In genomic region chr5:5480481-5481111, GRCh38 we compare ENCODE assay signal across 15 cellular contexts. TPM values are rescaled to one million over a fixed set of nuclear protein-coding genes. Genes with fewer than 3 reads are reported as not detected.
DNase-seq lines count a peak whose midpoint lies in the region; ATAC-seq and TF ChIP-seq lines count a peak whose summit lies in the region.
"Had no signal": no experiment of that assay in that cellular context is flagged by ENCODE, and none has a peak within 500 bp of the region (broad histone marks: within the 10 kb centered on the region; RNA-seq: fewer than 3 reads in every experiment).

No MANE protein-coding gene starts in this region.

- H3K9me3 Mint-ChIP-seq in CD4-positive, CD25-positive, alpha-beta regulatory T cell = no peaks in the 10 kb centered on the region
- no peaks in the 10 kb centered on the region for H3K9me3 Mint-ChIP-seq in activated naive CD4-positive, alpha-beta T cell treated with anti-CD3 and anti-CD28 coated beads, Interleukin-2, amount 50 U/mL, for 72 hours
- H3K9me3 Mint-ChIP-seq in progenitor cell of endocrine pancreas (ENCODE audit: low read depth) (peaks cover 6% of the 10 kb centered on the region), Calu3 (ENCODE audit: low read depth, unreplicated experiment) (no peaks in the 10 kb centered on the region)

- no peaks in the 10 kb centered on the region for H3K27me3 ChIP-seq in CD4-positive, CD25-positive, alpha-beta regulatory T cell (ENCODE audit: control insufficient read depth, insufficient read depth, low read length)
- H3K27me3 ChIP-seq in MM.1S (replicated peaks; ENCODE audit: insufficient read depth, low read length) = no peaks in the 10 kb centered on the region

- peaks cover 23% of the 10 kb centered on the region for H3K36me3 ChIP-seq in CD4-positive, CD25-positive, alpha-beta regulatory T cell (ENCODE audit: control insufficient read depth, insufficient read depth, low read length)
- H3K36me3 ChIP-seq in MM.1S (replicated peaks; ENCODE audit: insufficient read depth, low read length) = no peaks in the 10 kb centered on the region

- H3K9ac ChIP-seq in MM.1S (ENCODE audit: low read length) = no peak overlapping the region

- peak overlapping the region; percentile 1 for H3K4me2 ChIP-seq in MM.1S (ENCODE audit: low read depth, low read length)

- H3F3A ChIP-seq in MM.1S (ENCODE audit: insufficient read depth, low read length) = peaks cover 4% of the 10 kb centered on the region; the same call in 1 of the 2 replicates

- CTCF ChIA-PET in Calu3 (lab: Charles Lee) = no interaction called here

- BruUV-seq in Calu3 (replicated peaks; lab: Mats Ljungman, UMichigan) = no TSS peak

- no peak overlapping the region for H2AFZ ChIP-seq in MM.1S (ENCODE audit: low read length)

- H3K9me2 ChIP-seq in MM.1S (replicated peaks; ENCODE audit: insufficient read depth, low read length) = no peaks in the 10 kb centered on the region

- peaks cover 14% of the 10 kb centered on the region for H3K4me1 ChIP-seq in CD4-positive, CD25-positive, alpha-beta regulatory T cell (ENCODE audit: control insufficient read depth, insufficient read depth, low read length, poor library complexity, severe bottlenecking)
- H3K4me1 ChIP-seq in MM.1S (ENCODE audit: low read length) = peaks cover 15% of the 10 kb centered on the region

- no peaks in the 10 kb centered on the region for H3K27me3 Mint-ChIP-seq in CD4-positive, CD25-positive, alpha-beta regulatory T cell
- no peaks in the 10 kb centered on the region for H3K27me3 Mint-ChIP-seq in progenitor cell of endocrine pancreas
- no peaks in the 10 kb centered on the region for H3K27me3 Mint-ChIP-seq in Calu3 (ENCODE audit: unreplicated experiment)

- peak in 1 of 3 donors; percentile 32 for DNase-seq in CD4-positive, CD25-positive, alpha-beta regulatory T cell
- DNase-seq in MM.1S = peak; percentile 15
- no peak for DNase-seq in activated naive CD4-positive, alpha-beta T cell treated with anti-CD3 and anti-CD28 coated beads, Interleukin-2, amount 50 U/mL, for 72 hours (ENCODE audit: low spot score in 2 of 2)
- no peak for DNase-seq in progenitor cell of endocrine pancreas (ENCODE audit: low spot score, unreplicated experiment)
- no peak for DNase-seq in Calu3
- DNase-seq in SKM-1 (lab: John Stamatoyannopoulos, UW; ENCODE audit: unreplicated experiment) = no peak
- DNase-seq: AML-193; GDM1; KBM-7; mesendoderm; NCI-H2081; posterior cingulate gyrus; stimulated activated CD4-positive, alpha-beta T cell treated with anti-CD3 and anti-CD28 coated beads, Interleukin-2, amount 100 ng/mL, for 24 hours had no signal

- peak overlapping the region in 2 of 4 donors; percentile 40 to 54 for H3K4me3 Mint-ChIP-seq in CD4-positive, CD25-positive, alpha-beta regulatory T cell
- H3K4me3 Mint-ChIP-seq in progenitor cell of endocrine pancreas (ENCODE audit: low read depth) (no peak overlapping the region), Calu3 (ENCODE audit: low read depth, unreplicated experiment) (no peak overlapping the region)

- no peaks in the 10 kb centered on the region for H3K9me3 ChIP-seq in CD4-positive, CD25-positive, alpha-beta regulatory T cell (ENCODE audit: control insufficient read depth in 2 of 2, low read length in 2 of 2)
- H3K9me3 ChIP-seq in MM.1S (replicated peaks; ENCODE audit: insufficient read depth, low read length) = no peaks in the 10 kb centered on the region

- H3K4me1 Mint-ChIP-seq in CD4-positive, CD25-positive, alpha-beta regulatory T cell = peaks cover 10 to 26% (median 13%) of the 10 kb centered on the region in 4 donors
- no peaks in the 10 kb centered on the region for H3K4me1 Mint-ChIP-seq in progenitor cell of endocrine pancreas (ENCODE audit: low read depth)
- no peaks in the 10 kb centered on the region for H3K4me1 Mint-ChIP-seq in Calu3 (ENCODE audit: low read depth, unreplicated experiment)

- no peak for TF ChIP-seq CTCF in MM.1S (IDR thresholded peaks at IDR 0.05; ENCODE audit: low read length)
- no peak for TF ChIP-seq CTCF in progenitor cell of endocrine pancreas (IDR thresholded peaks at IDR 0.05; ENCODE audit: unreplicated experiment)
- TF ChIP-seq CTCF in Calu3 (IDR thresholded peaks at IDR 0.05; ENCODE audit: unreplicated experiment) = no peak

- H3K79me2 ChIP-seq in MM.1S (ENCODE audit: low read length) = no peaks in the 10 kb centered on the region

- H3K36me3 Mint-ChIP-seq in CD4-positive, CD25-positive, alpha-beta regulatory T cell = peaks cover 37% of the 10 kb centered on the region
- H3K36me3 Mint-ChIP-seq in activated naive CD4-positive, alpha-beta T cell treated with anti-CD3 and anti-CD28 coated beads, Interleukin-2, amount 50 U/mL, for 72 hours = peaks cover 23 to 39% of the 10 kb centered on the region in 2 donors
- H3K36me3 Mint-ChIP-seq in progenitor cell of endocrine pancreas (ENCODE audit: insufficient read depth) (peaks cover 41% of the 10 kb centered on the region), Calu3 (ENCODE audit: insufficient read depth, unreplicated experiment) (no peaks in the 10 kb centered on the region)

- no peak for ATAC-seq in CD4-positive, CD25-positive, alpha-beta regulatory T cell (ENCODE audit: low read depth in 2 of 2)
- ATAC-seq in GM19328 (IDR thresholded peaks at IDR 0.05; ENCODE audit: unreplicated experiment) = peak; percentile 45
- ATAC-seq in activated naive CD4-positive, alpha-beta T cell treated with anti-CD3 and anti-CD28 coated beads, Interleukin-2, amount 50 U/mL, for 72 hours = no peak
- no peak for ATAC-seq in GM21825 (IDR thresholded peaks at IDR 0.05; ENCODE audit: unreplicated experiment)

- intact Hi-C loops in Calu3 (cut with micrococcal nuclease; ENCODE audit: unreplicated experiment) = no loop called here

- no peaks in the 10 kb centered on the region for H4K20me1 ChIP-seq in MM.1S (ENCODE audit: insufficient read depth, low read length)

- H3K4me3 ChIP-seq in CD4-positive, CD25-positive, alpha-beta regulatory T cell (ENCODE audit: low read depth, low read length) = peak overlapping the region; percentile 33
- no peak overlapping the region for H3K4me3 ChIP-seq in MM.1S (ENCODE audit: low read length)

- H3K27ac ChIP-seq in CD4-positive, CD25-positive, alpha-beta regulatory T cell (ENCODE audit: insufficient read depth, low read length, poor library complexity, severe bottlenecking) = peak overlapping the region; percentile 42
- peak overlapping the region; percentile 33; the same call in 1 of the 2 replicates for H3K27ac ChIP-seq in MM.1S (ENCODE audit: low read length)

- peak overlapping the region; percentile 72 to 91 (median 86) for H3K27ac Mint-ChIP-seq in CD4-positive, CD25-positive, alpha-beta regulatory T cell
- peak overlapping the region; percentile 44 to 60 for H3K27ac Mint-ChIP-seq in activated naive CD4-positive, alpha-beta T cell treated with anti-CD3 and anti-CD28 coated beads, Interleukin-2, amount 50 U/mL, for 72 hours
- no peak overlapping the region for H3K27ac Mint-ChIP-seq in progenitor cell of endocrine pancreas
- H3K27ac Mint-ChIP-seq in Calu3 (ENCODE audit: unreplicated experiment) = no peak overlapping the region

RNA-seq across cellular contexts. Expression of gene ICE1, which starts 58.1 kb away (rescaled TPM):
- 43.2 TPM for total RNA-seq in CD4-positive, CD25-positive, alpha-beta regulatory T cell
- polyA plus RNA-seq in CD4-positive, CD25-positive, alpha-beta regulatory T cell = 10 to 100 TPM in 3 of 4 donors, 1 to 10 TPM in 1; 9.9 to 18.5 (median 13.9) TPM
- 10 to 100 TPM; 19.2 to 24.9 TPM for total RNA-seq in activated naive CD4-positive, alpha-beta T cell treated with anti-CD3 and anti-CD28 coated beads, Interleukin-2, amount 50 U/mL, for 72 hours
- total RNA-seq in progenitor cell of endocrine pancreas (40.0 TPM in 2 replicates), Calu3 (2022) (27.8 and 29.8 TPM in 2 replicates)

Comparison
In these comparisons a context has a peak if more than half of its experiments do, and no peak if none do; other contexts are left out.
1. H3K27ac Mint-ChIP-seq: peak in CD4-positive, CD25-positive, alpha-beta regulatory T cell (3 of 3) and activated naive CD4-positive, alpha-beta T cell treated with anti-CD3 and anti-CD28 coated beads, Interleukin-2, amount 50 U/mL, for 72 hours (2 of 2); none in progenitor cell of endocrine pancreas (single experiment) and Calu3 (single experiment).